15 cellular contexts compared by ENCODE assay signal in genomic region chr9:105158020-105158419, GRCh38.
"Had no signal": no experiment of that assay in that cellular context is flagged by ENCODE, and none has a peak within 500 bp of the region (broad histone marks: within the 10 kb centered on the region; RNA-seq: fewer than 3 reads in every experiment).

No MANE protein-coding gene starts in this region.

- H3K4me3 Mint-ChIP-seq: naive thymus-derived CD4-positive, alpha-beta T cell; nephron progenitor cell had no signal

- H3K9me3 Mint-ChIP-seq: naive thymus-derived CD4-positive, alpha-beta T cell; nephron progenitor cell had no signal

- H3K27me3 ChIP-seq: dorsolateral prefrontal cortex, heart right ventricle, neutrophil, right atrium auricular region, thyroid gland had no signal

- H3K4me1 ChIP-seq: right atrium auricular region, thyroid gland had no signal

- H3K4me3 ChIP-seq: dorsolateral prefrontal cortex, heart right ventricle, right atrium auricular region, smooth muscle cell, thyroid gland had no signal

- H3K9me3 ChIP-seq: heart right ventricle, neutrophil, right atrium auricular region, thyroid gland had no signal

- H3K27ac Mint-ChIP-seq: nephron progenitor cell had no signal

- H3K27ac ChIP-seq: right atrium auricular region, thyroid gland had no signal

- H3K4me2 ChIP-seq: smooth muscle cell had no signal

- H3K36me3 ChIP-seq: heart right ventricle, neutrophil, right atrium auricular region, thyroid gland had no signal

- H3K36me3 Mint-ChIP-seq: naive thymus-derived CD4-positive, alpha-beta T cell had no signal

- DNase-seq: cortex of kidney; dorsolateral prefrontal cortex; effector CD8-positive, alpha-beta T cell; heart right ventricle; kidney glomerular epithelial cell; mammary epithelial cell; nephron progenitor cell; posterior cingulate gyrus; stimulated activated CD4-positive, alpha-beta T cell treated with anti-CD3 and anti-CD28 coated beads, Interleukin-2, amount 100 ng/mL, for 48 hours; stimulated activated naive CD4-positive, alpha-beta T cell treated with Interleukin-2 at 50 U/mL for 16 hours; thyroid gland had no signal
